Comparison of ENCODE assay signal across 10 cellular contexts in genomic region chr17:57984936-57985674, GRCh38. TPM values are rescaled to one million over a fixed set of nuclear protein-coding genes. Genes with fewer than 3 reads are reported as not detected.
A peak's percentile ranks its signal among the peaks of the same experiment; 100 is the strongest.
DNase-seq lines count a peak whose midpoint lies in the region; ATAC-seq and TF ChIP-seq lines count a peak whose summit lies in the region.
"Had no signal": no experiment of that assay in that cellular context is flagged by ENCODE, and none has a peak within 500 bp of the region (broad histone marks: within the 10 kb centered on the region; RNA-seq: fewer than 3 reads in every experiment).

No MANE protein-coding gene starts in this region.

- TF ChIP-seq EP300 in tibial nerve (IDR thresholded peaks at IDR 0.05) = no peak

- no peaks in the 10 kb centered on the region for H3K9me3 Mint-ChIP-seq in IgD-negative memory B cell

- TF ChIP-seq CTCF in BE2C (IDR thresholded peaks at IDR 0.05; ENCODE audit: low read depth, low read length) (no peak), neutrophil (IDR thresholded peaks at IDR 0.05) (no peak), tibial nerve (IDR thresholded peaks at IDR 0.05) (no peak)

- H3K9me3 ChIP-seq in BE2C (no peaks in the 10 kb centered on the region), endocrine pancreas (ENCODE audit: control insufficient read depth, low read length) (no peaks in the 10 kb centered on the region), neutrophil (no peaks in the 10 kb centered on the region), tibial nerve (no peaks in the 10 kb centered on the region)

- H3K27me3 ChIP-seq in BE2C (no peaks in the 10 kb centered on the region), endocrine pancreas (ENCODE audit: control insufficient read depth, insufficient read depth, low read length) (no peaks in the 10 kb centered on the region), neutrophil (no peaks in the 10 kb centered on the region), tibial nerve (no peaks in the 10 kb centered on the region)

- H3K4me3 ChIP-seq in BE2C (ENCODE audit: low read depth, low read length) (peak overlapping the region; percentile 87), endocrine pancreas (ENCODE audit: control insufficient read depth, insufficient read depth, low read length) (peak overlapping the region; percentile 92), neutrophil (ENCODE audit: low read depth in 1 of 2, low read length in 1 of 2) (peak overlapping the region in 1 of 2 experiments; percentile 90), tibial nerve (no peak overlapping the region)

- ATAC-seq in HG03342 (IDR thresholded peaks at IDR 0.05; ENCODE audit: unreplicated experiment) (no peak), HG02885 (IDR thresholded peaks at IDR 0.05; ENCODE audit: poor library complexity, unreplicated experiment) (no peak)

- DNase-seq in BE2C (no peak), tibial nerve (ENCODE audit: low spot score in 2 of 2) (no peak), T1000 (lab: John Stamatoyannopoulos, UW) (no peak)
- DNase-seq: amygdala, NCI-H1694 had no signal

- H3K4me1 Mint-ChIP-seq in IgD-negative memory B cell = peaks cover 32 to 52% (median 41%) of the 10 kb centered on the region in 3 donors

- H3K36me3 Mint-ChIP-seq in IgD-negative memory B cell = peaks cover 2% of the 10 kb centered on the region

- no peak for TF ChIP-seq POLR2A in tibial nerve (IDR thresholded peaks at IDR 0.05)

- peaks cover 15% of the 10 kb centered on the region for H3K4me1 ChIP-seq in BE2C
- peaks cover 29% of the 10 kb centered on the region for H3K4me1 ChIP-seq in endocrine pancreas (ENCODE audit: control insufficient read depth, insufficient read depth, low read length)
- peaks cover 57 to 64% of the 10 kb centered on the region in 2 experiments for H3K4me1 ChIP-seq in neutrophil (ENCODE audit: control insufficient read depth in 1 of 2, insufficient read depth in 1 of 2, low read depth in 1 of 2, low read length in 1 of 2)
- peaks cover 0 to 71% (median 56%) of the 10 kb centered on the region in 4 donors for H3K4me1 ChIP-seq in tibial nerve

- peak overlapping the region; percentile 41 for H3K27ac ChIP-seq in neutrophil
- peak overlapping the region in 2 of 4 donors; percentile 98 to 99 for H3K27ac ChIP-seq in tibial nerve

- H3K9ac ChIP-seq in endocrine pancreas (ENCODE audit: control insufficient read depth, insufficient read depth, low read length) = no peak overlapping the region

- peaks cover 25% of the 10 kb centered on the region for H3K36me3 ChIP-seq in BE2C
- no peaks in the 10 kb centered on the region for H3K36me3 ChIP-seq in endocrine pancreas (ENCODE audit: control insufficient read depth, insufficient read depth, low read length)
- peaks cover 29% of the 10 kb centered on the region for H3K36me3 ChIP-seq in neutrophil
- peaks cover 0 to 12% (median 0%) of the 10 kb centered on the region in 3 donors for H3K36me3 ChIP-seq in tibial nerve

- H3K27me3 Mint-ChIP-seq in IgD-negative memory B cell = no peaks in the 10 kb centered on the region

- peak overlapping the region in 1 of 3 donors; percentile 65 for H3K27ac Mint-ChIP-seq in IgD-negative memory B cell

- WGBS in tibial nerve, 2 donors = 37 to 46% methylated on average over 4 of the region's 4 CpGs

- H3K4me3 Mint-ChIP-seq in IgD-negative memory B cell = peak overlapping the region in 3 of 4 donors; percentile 5 to 91 (median 43)

RNA-seq across cellular contexts. Expression of gene VEZF1, which starts 2.9 kb away (rescaled TPM):
- 58.5 TPM for polyA plus RNA-seq in BE2C (2012; ENCODE audit: insufficient read depth, insufficient read length, low read depth)
- 38.3 TPM for polyA plus RNA-seq in IgD-negative memory B cell
- 10 to 100 TPM; 42.3 to 66.0 (median 48.3) TPM for total RNA-seq in tibial nerve

RNA-seq across cellular contexts. Expression of gene SRSF1, which starts 21.9 kb away (rescaled TPM):
- 266 TPM for polyA plus RNA-seq in BE2C (2012; ENCODE audit: insufficient read depth, insufficient read length, low read depth)
- polyA plus RNA-seq in IgD-negative memory B cell = 57.3 TPM
- 100 to 1,000 TPM in 3 of 4 donors, 10 to 100 TPM in 1; 92.4 to 173 (median 143) TPM for total RNA-seq in tibial nerve

RNA-seq across cellular contexts. Expression of gene CUEDC1, which starts 29.9 kb away (rescaled TPM):
- 19.9 TPM for polyA plus RNA-seq in BE2C (2012; ENCODE audit: insufficient read depth, insufficient read length, low read depth)
- polyA plus RNA-seq in IgD-negative memory B cell = not detected
- 10 to 100 TPM; 32.1 to 55.5 (median 38.8) TPM for total RNA-seq in tibial nerve

Comparison
In these comparisons a context has a peak if more than half of its experiments do, and no peak if none do; other contexts are left out.
1. H3K4me3 ChIP-seq: peak in BE2C (single experiment) and endocrine pancreas (single experiment); none in tibial nerve (0 of 4).